Comparison of ENCODE assay signal across 11 cellular contexts in genomic region chr11:13169709-13170108, GRCh38.
A peak's percentile ranks its signal among the peaks of the same experiment; 100 is the strongest.
DNase-seq lines count a peak whose midpoint lies in the region; ATAC-seq and TF ChIP-seq lines count a peak whose summit lies in the region.
"Had no signal": no experiment of that assay in that cellular context is flagged by ENCODE, and none has a peak within 500 bp of the region (broad histone marks: within the 10 kb centered on the region; RNA-seq: fewer than 3 reads in every experiment).

No MANE protein-coding gene starts in this region.

- TF ChIP-seq CTCF in osteoblast (IDR thresholded peaks at IDR 0.05; ENCODE audit: extremely low read depth, low read depth, low read length) (no peak), progenitor cell of endocrine pancreas (IDR thresholded peaks at IDR 0.05; ENCODE audit: unreplicated experiment) (no peak)

- peaks cover 9% of the 10 kb centered on the region for H3K27me3 Mint-ChIP-seq in progenitor cell of endocrine pancreas
- H3K27me3 Mint-ChIP-seq in activated T-cell treated with anti-CD3 and anti-CD28 coated beads, Interleukin-2, amount 50 U/mL, for 72 hours (ENCODE audit: low read depth), result peaks cover 39% of the 10 kb centered on the region

- H3K36me3 Mint-ChIP-seq in progenitor cell of endocrine pancreas (ENCODE audit: insufficient read depth), result no peaks in the 10 kb centered on the region
- H3K36me3 Mint-ChIP-seq in activated T-cell treated with anti-CD3 and anti-CD28 coated beads, Interleukin-2, amount 50 U/mL, for 72 hours (ENCODE audit: insufficient read depth in 2 of 2), result no peaks in the 10 kb centered on the region

- H3K27ac Mint-ChIP-seq in progenitor cell of endocrine pancreas, result no peak overlapping the region
- H3K27ac Mint-ChIP-seq in activated T-cell treated with anti-CD3 and anti-CD28 coated beads, Interleukin-2, amount 50 U/mL, for 72 hours, result no peak overlapping the region
- H3K27ac Mint-ChIP-seq: activated naive CD8-positive, alpha-beta T cell treated with anti-CD3 and anti-CD28 coated beads, Interleukin-2, amount 50 U/mL, for 24 hours had no signal

- H3K79me2 ChIP-seq in osteoblast (ENCODE audit: insufficient read depth, low read length), result no peaks in the 10 kb centered on the region

- peaks cover 2% of the 10 kb centered on the region for H3K4me1 Mint-ChIP-seq in progenitor cell of endocrine pancreas (ENCODE audit: low read depth)
- H3K4me1 Mint-ChIP-seq in activated T-cell treated with anti-CD3 and anti-CD28 coated beads, Interleukin-2, amount 50 U/mL, for 72 hours (ENCODE audit: low read depth), result no peaks in the 10 kb centered on the region
- H3K4me1 Mint-ChIP-seq: activated naive CD8-positive, alpha-beta T cell treated with anti-CD3 and anti-CD28 coated beads, Interleukin-2, amount 50 U/mL, for 24 hours had no signal

- peaks cover under 1% of the 10 kb centered on the region for H3K27me3 ChIP-seq in osteoblast (ENCODE audit: insufficient read depth, low read length)
- H3K27me3 ChIP-seq: upper lobe of left lung had no signal

- H3K27ac ChIP-seq in osteoblast (ENCODE audit: low read depth, low read length), result no peak overlapping the region
- H3K27ac ChIP-seq: upper lobe of left lung had no signal

- no peak overlapping the region for H3K4me3 ChIP-seq in osteoblast (ENCODE audit: insufficient read depth, low read length)
- H3K4me3 ChIP-seq: upper lobe of left lung had no signal

- DNase-seq in EL (peak; percentile 97), NCI-H446 treated with DMSO at 0.1 percent for 48 hours (lab: John Stamatoyannopoulos, UW) (peak; percentile 76), dedifferentiated amniotic fluid mesenchymal stem cell (ENCODE audit: extremely low spot score) (peak; percentile 58), osteoblast (ENCODE audit: insufficient read length, low spot score, missing footprints) (peak; percentile 81), progenitor cell of endocrine pancreas (ENCODE audit: low spot score, unreplicated experiment) (no peak)
- no peak for DNase-seq in activated T-cell treated with anti-CD3 and anti-CD28 coated beads, Interleukin-2, amount 50 U/mL, for 72 hours
- DNase-seq: activated CD8-positive, alpha-beta memory T cell treated with anti-CD3 and anti-CD28 coated beads for 24 hours; activated naive CD8-positive, alpha-beta T cell treated with anti-CD3 and anti-CD28 coated beads, Interleukin-2, amount 50 U/mL, for 24 hours; upper lobe of left lung had no signal

- H3K36me3 ChIP-seq in osteoblast (ENCODE audit: insufficient read depth, low read length), result no peaks in the 10 kb centered on the region
- H3K36me3 ChIP-seq: upper lobe of left lung had no signal

- no peaks in the 10 kb centered on the region for H3K9me3 ChIP-seq in osteoblast (ENCODE audit: low read depth, low read length)
- H3K9me3 ChIP-seq: upper lobe of left lung had no signal

- H3K4me1 ChIP-seq in osteoblast (ENCODE audit: insufficient read depth, low read length), result no peaks in the 10 kb centered on the region

- no peaks in the 10 kb centered on the region for H4K20me1 ChIP-seq in osteoblast (ENCODE audit: insufficient read depth, low read length)

- H3K9me3 Mint-ChIP-seq in progenitor cell of endocrine pancreas (ENCODE audit: low read depth), result no peaks in the 10 kb centered on the region
- H3K9me3 Mint-ChIP-seq in activated T-cell treated with anti-CD3 and anti-CD28 coated beads, Interleukin-2, amount 50 U/mL, for 72 hours, result no peaks in the 10 kb centered on the region
- H3K9me3 Mint-ChIP-seq: activated naive CD8-positive, alpha-beta T cell treated with anti-CD3 and anti-CD28 coated beads, Interleukin-2, amount 50 U/mL, for 24 hours had no signal

- no peak for ATAC-seq in GM19324 (IDR thresholded peaks at IDR 0.05; ENCODE audit: low FRiP score, unreplicated experiment)
- ATAC-seq in activated T-cell treated with anti-CD3 and anti-CD28 coated beads, Interleukin-2, amount 50 U/mL, for 72 hours (replicated peaks in 1 of 2), result no peak
- ATAC-seq: activated naive CD8-positive, alpha-beta T cell treated with anti-CD3 and anti-CD28 coated beads, Interleukin-2, amount 50 U/mL, for 24 hours; left lobe of liver had no signal

- no peak overlapping the region for H2AFZ ChIP-seq in osteoblast (ENCODE audit: low read length)

- no peak overlapping the region for H3K4me2 ChIP-seq in osteoblast (ENCODE audit: insufficient read depth, low read length)

- no peak overlapping the region for H3K4me3 Mint-ChIP-seq in progenitor cell of endocrine pancreas (ENCODE audit: low read depth)
- H3K4me3 Mint-ChIP-seq in activated T-cell treated with anti-CD3 and anti-CD28 coated beads, Interleukin-2, amount 50 U/mL, for 72 hours, result no peak overlapping the region
- H3K4me3 Mint-ChIP-seq: activated naive CD8-positive, alpha-beta T cell treated with anti-CD3 and anti-CD28 coated beads, Interleukin-2, amount 50 U/mL, for 24 hours had no signal

Comparison
In these comparisons a context has a peak if more than half of its experiments do, and no peak if none do; other contexts are left out.
1. DNase-seq: peak in EL (single experiment), NCI-H446 treated with DMSO at 0.1 percent for 48 hours (single experiment), dedifferentiated amniotic fluid mesenchymal stem cell (single experiment) and osteoblast (single experiment); none in progenitor cell of endocrine pancreas (single experiment) and activated T-cell treated with anti-CD3 and anti-CD28 coated beads, Interleukin-2, amount 50 U/mL, for 72 hours (0 of 2).